1 cellular context compared by ENCODE assay signal in genomic region chr10:102327641-102328040, GRCh38.
TF ChIP-seq lines count a peak whose summit lies in the region.

No MANE protein-coding gene starts in this region.

TF ChIP-seq in HepG2, 621 proteins besides CTCF, POLR2A, EP300 and RAD21 (continued from another document):
- TF ChIP-seq ZNF670 (CRISPR knock-in tag; IDR thresholded peaks at IDR 0.05; ENCODE audit: borderline replicate concordance) = no peak
- no peak for TF ChIP-seq MEF2D (CRISPR knock-in tag; IDR thresholded peaks at IDR 0.05)
- TF ChIP-seq, protein P1, sequence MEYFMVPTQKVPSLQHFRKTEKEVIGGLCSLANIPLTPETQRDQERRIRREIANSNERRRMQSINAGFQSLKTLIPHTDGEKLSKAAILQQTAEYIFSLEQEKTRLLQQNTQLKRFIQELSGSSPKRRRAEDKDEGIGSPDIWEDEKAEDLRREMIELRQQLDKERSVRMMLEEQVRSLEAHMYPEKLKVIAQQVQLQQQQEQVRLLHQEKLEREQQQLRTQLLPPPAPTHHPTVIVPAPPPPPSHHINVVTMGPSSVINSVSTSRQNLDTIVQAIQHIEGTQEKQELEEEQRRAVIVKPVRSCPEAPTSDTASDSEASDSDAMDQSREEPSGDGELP (IDR thresholded peaks at IDR 0.05; ENCODE audit: borderline replicate concordance, low read depth) = no peak
